ENCODE assay signal across 6 cellular contexts in genomic region chr10:19263262-19263661, GRCh38.
"Had no signal": no experiment of that assay in that cellular context is flagged by ENCODE, and none has a peak within 500 bp of the region (broad histone marks: within the 10 kb centered on the region; RNA-seq: fewer than 3 reads in every experiment).

No MANE protein-coding gene starts in this region.

- DNase-seq: IMR-90, KBM-7, KG1 had no signal

- FAIRE-seq: HTR-8/SVneo had no signal

- H3K9ac ChIP-seq: KMS-11 had no signal

- H3K4me2 ChIP-seq: KMS-11 had no signal

- H3K27ac ChIP-seq: HL-60, KMS-11 had no signal
